Comparison of ENCODE assay signal across 8 cellular contexts in the genomic region with DNA sequence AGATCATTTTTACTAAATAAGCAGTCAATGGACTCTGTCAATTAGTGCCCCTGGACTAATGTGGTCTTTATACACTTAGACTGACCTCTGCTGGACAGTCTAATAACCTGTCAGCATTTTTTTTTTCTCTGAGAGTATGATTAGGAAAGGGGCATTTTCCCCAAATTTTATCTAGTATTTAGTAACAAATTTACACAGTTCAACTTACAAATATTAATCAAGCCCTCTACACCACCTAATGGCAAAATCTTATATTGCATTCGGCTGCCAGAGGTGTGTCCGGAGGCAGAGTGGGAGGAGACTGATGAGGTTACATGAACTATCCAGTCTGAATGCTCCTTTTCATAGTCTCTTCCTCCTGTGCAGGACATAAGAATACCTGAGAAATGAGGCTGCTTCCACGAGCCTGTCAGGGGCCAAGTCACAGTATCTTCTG. TPM values are rescaled to one million over a fixed set of nuclear protein-coding genes. Genes with fewer than 3 reads are reported as not detected.
DNase-seq lines count a peak whose midpoint lies in the region; ATAC-seq and TF ChIP-seq lines count a peak whose summit lies in the region.

No MANE protein-coding gene starts in this region.

- H3K4me3 ChIP-seq in LNCaP clone FGC (ENCODE audit: low read depth, low read length) (no peak overlapping the region), SU-DHL-6 (ENCODE audit: insufficient read depth, low read length, poor library complexity, severe bottlenecking) (no peak overlapping the region), hepatocyte (no peak overlapping the region)

- H3K27ac ChIP-seq in SU-DHL-6 (ENCODE audit: low read depth, low read length) = no peak overlapping the region; the same call in 1 of the 2 replicates
- no peak overlapping the region for H3K27ac ChIP-seq in hepatocyte

- H3K4me1 ChIP-seq in hepatocyte (ENCODE audit: insufficient read depth) = no peaks in the 10 kb centered on the region

- H2AFZ ChIP-seq in SU-DHL-6 (ENCODE audit: low read depth, low read length, severe bottlenecking) (peak overlapping the region; percentile 99), hepatocyte (no peak overlapping the region)

- TF ChIP-seq CTCF in LNCaP clone FGC (IDR thresholded peaks at IDR 0.05; ENCODE audit: control insufficient read depth, extremely low read depth, insufficient read depth) (peak; percentile 65), SU-DHL-6 (IDR thresholded peaks at IDR 0.05; ENCODE audit: insufficient read depth, low read length, poor library complexity, severe bottlenecking) (peak; percentile 53), hepatocyte (IDR thresholded peaks at IDR 0.05; ENCODE audit: poor library complexity) (peak; percentile 74)

- H3K4me2 ChIP-seq in SU-DHL-6 (ENCODE audit: low read depth, low read length, poor library complexity, severe bottlenecking) = peak overlapping the region; percentile 40
- no peak overlapping the region for H3K4me2 ChIP-seq in hepatocyte

- no peaks in the 10 kb centered on the region for H3K9me2 ChIP-seq in SU-DHL-6 (replicated peaks; ENCODE audit: insufficient read depth, low read length)
- no peaks in the 10 kb centered on the region for H3K9me2 ChIP-seq in hepatocyte (replicated peaks; ENCODE audit: insufficient read depth)

- no peaks in the 10 kb centered on the region for H4K20me1 ChIP-seq in SU-DHL-6 (ENCODE audit: low read depth, low read length)
- no peaks in the 10 kb centered on the region for H4K20me1 ChIP-seq in hepatocyte (ENCODE audit: insufficient read depth, poor library complexity, severe bottlenecking)

- H3F3A ChIP-seq in SU-DHL-6 (ENCODE audit: insufficient read depth) = 0 out of 2 replicates have a peak, but pooled peaks cover 6% of the 10 kb centered on the region

- no peaks in the 10 kb centered on the region for H3K9me3 ChIP-seq in SU-DHL-6 (ENCODE audit: insufficient read depth, low read length)
- H3K9me3 ChIP-seq in hepatocyte (ENCODE audit: low read depth) = no peaks in the 10 kb centered on the region

- peak; percentile 57 for ATAC-seq in GM21717 (IDR thresholded peaks at IDR 0.05; ENCODE audit: unreplicated experiment)

- 0% methylated on average over 3 of the region's 3 CpGs for WGBS in hepatocyte (ENCODE audit: low lambda C conversion rate, missing lambda C conversion rate)

- H3K36me3 ChIP-seq in SU-DHL-6 (ENCODE audit: low read length) (no peaks in the 10 kb centered on the region; the same call in 1 of the 2 replicates), hepatocyte (replicated peaks; ENCODE audit: insufficient read depth, low read depth) (no peaks in the 10 kb centered on the region)

- no peak overlapping the region; the same call in 1 of the 2 replicates for H3K9ac ChIP-seq in SU-DHL-6 (ENCODE audit: low read length)

- H3K79me2 ChIP-seq in SU-DHL-6 (ENCODE audit: insufficient read depth, low read length) = no peaks in the 10 kb centered on the region
- no peaks in the 10 kb centered on the region for H3K79me2 ChIP-seq in hepatocyte

- H3K27me3 ChIP-seq in SU-DHL-6 (ENCODE audit: low read length) = no peaks in the 10 kb centered on the region
- H3K27me3 ChIP-seq in hepatocyte = no peaks in the 10 kb centered on the region

- DNase-seq in ELF-1 (ENCODE audit: low read depth, low spot score) (peak; percentile 57), LNCaP clone FGC (ENCODE audit: low read depth) (peak; percentile 70), amniotic epithelial cell (ENCODE audit: low read depth) (peak; percentile 75), hepatocyte (ENCODE audit: low spot score) (peak; percentile 85)
- DNase-seq in stimulated activated CD4-positive, alpha-beta T cell treated with anti-CD3 and anti-CD28 coated beads, Interleukin-15, amount 100 ng/mL, for 24 hours = peak; percentile 63
- no peak for DNase-seq in effector CD8-positive, alpha-beta T cell (lab: John Stamatoyannopoulos, UW)

RNA-seq across cellular contexts. Expression of gene COLQ, which starts 36.0 kb away (rescaled TPM):
- total RNA-seq in hepatocyte = 0.27 and 5.5 TPM in 2 replicates
- 0.73 and 1.0 TPM in 2 replicates for polyA plus RNA-seq in hepatocyte

RNA-seq across cellular contexts. Expression of gene HACL1, which starts 43.8 kb away (rescaled TPM):
- 23.0 and 25.3 TPM in 2 replicates for total RNA-seq in hepatocyte
- polyA plus RNA-seq in hepatocyte = 18.7 and 21.6 TPM in 2 replicates

RNA-seq across cellular contexts. Expression of gene BTD, which starts 44.0 kb away (rescaled TPM):
- 37.6 and 37.9 TPM in 2 replicates for total RNA-seq in hepatocyte
- polyA plus RNA-seq in hepatocyte = 28.4 and 30.2 TPM in 2 replicates
